27 cellular contexts compared by ENCODE assay signal in genomic region chr10:26714816-26715487, GRCh38. TPM values are rescaled to one million over a fixed set of nuclear protein-coding genes. Genes with fewer than 3 reads are reported as not detected.
A peak's percentile ranks its signal among the peaks of the same experiment; 100 is the strongest.
DNase-seq lines count a peak whose midpoint lies in the region; ATAC-seq and TF ChIP-seq lines count a peak whose summit lies in the region.
"Had no signal": no experiment of that assay in that cellular context is flagged by ENCODE, and none has a peak within 500 bp of the region (broad histone marks: within the 10 kb centered on the region; RNA-seq: fewer than 3 reads in every experiment).

No MANE protein-coding gene starts in this region.

- no peak overlapping the region for H3K4me3 Mint-ChIP-seq in activated CD8-positive, alpha-beta memory T cell treated with anti-CD3 and anti-CD28 coated beads, Interleukin-2, amount 10 ng/mL, durations not matched to agents 7 days and 5 days
- no peak overlapping the region for H3K4me3 Mint-ChIP-seq in stimulated activated effector memory CD8-positive, alpha-beta T cell treated with anti-CD3 and anti-CD28 coated beads, Interleukin-12 subunit alpha, Interleukin-12 subunit beta, amount 100 ng/mL, for 72 hours
- H3K4me3 Mint-ChIP-seq: activated naive CD4-positive, alpha-beta T cell treated with anti-CD3 and anti-CD28 coated beads for 36 hours; activated T-cell treated with anti-CD3 and anti-CD28 coated beads, Interleukin-2, amount 50 U/mL, for 4 hours had no signal

- no peaks in the 10 kb centered on the region for H3K27me3 Mint-ChIP-seq in activated CD8-positive, alpha-beta memory T cell treated with anti-CD3 and anti-CD28 coated beads, Interleukin-2, amount 10 ng/mL, durations not matched to agents 7 days and 5 days
- H3K27me3 Mint-ChIP-seq: progenitor cell of endocrine pancreas had no signal

- peak overlapping the region in 3 of 4 donors; percentile 45 to 86 (median 68) for H3K27ac ChIP-seq in Peyer's patch
- peak overlapping the region; percentile 85 for H3K27ac ChIP-seq in hepatocyte
- H3K27ac ChIP-seq: BLaER1, uterus had no signal

- no peak for TF ChIP-seq CTCF in Peyer's patch (IDR thresholded peaks at IDR 0.05)
- TF ChIP-seq CTCF in hepatocyte (IDR thresholded peaks at IDR 0.05; ENCODE audit: poor library complexity), result no peak

- H3K27me3 ChIP-seq in Peyer's patch, result no peaks in the 10 kb centered on the region
- H3K27me3 ChIP-seq in hepatocyte, result no peaks in the 10 kb centered on the region
- H3K27me3 ChIP-seq: BLaER1, dorsolateral prefrontal cortex, uterus had no signal

- no peaks in the 10 kb centered on the region for H3K9me3 Mint-ChIP-seq in activated CD8-positive, alpha-beta memory T cell treated with anti-CD3 and anti-CD28 coated beads, Interleukin-2, amount 10 ng/mL, durations not matched to agents 7 days and 5 days (ENCODE audit: low read depth)
- H3K9me3 Mint-ChIP-seq in stimulated activated effector memory CD8-positive, alpha-beta T cell treated with anti-CD3 and anti-CD28 coated beads, Interleukin-12 subunit alpha, Interleukin-12 subunit beta, amount 100 ng/mL, for 72 hours, result no peaks in the 10 kb centered on the region
- H3K9me3 Mint-ChIP-seq: activated naive CD4-positive, alpha-beta T cell treated with anti-CD3 and anti-CD28 coated beads for 36 hours; activated T-cell treated with anti-CD3 and anti-CD28 coated beads, Interleukin-2, amount 50 U/mL, for 4 hours had no signal

- no peak for DNase-seq in activated CD8-positive, alpha-beta memory T cell treated with anti-CD3 and anti-CD28 coated beads, Interleukin-2, amount 10 ng/mL, durations not matched to agents 7 days and 5 days
- no peak for DNase-seq in activated CD8-positive, alpha-beta memory T cell treated with anti-CD3 and anti-CD28 coated beads, Interleukin-2, amount 50 U/mL, for 4 hours
- DNase-seq in Peyer's patch, result peak in 2 of 3 donors; percentile 66 to 86
- peak; percentile 70 for DNase-seq in hepatocyte (ENCODE audit: low spot score)
- DNase-seq in stimulated activated effector memory CD8-positive, alpha-beta T cell treated with anti-CD3 and anti-CD28 coated beads, Interleukin-12 subunit alpha, Interleukin-12 subunit beta, amount 100 ng/mL, for 72 hours (ENCODE audit: low spot score in 2 of 2), result peak in 1 of 2 donors; percentile 7
- no peak for DNase-seq in NOMO-1 (lab: John Stamatoyannopoulos, UW; ENCODE audit: unreplicated experiment in 2 of 2)
- DNase-seq in NCI-H1694 (lab: John Stamatoyannopoulos, UW), result no peak
- DNase-seq: activated CD8-positive, alpha-beta memory T cell treated with anti-CD3 and anti-CD28 coated beads for 24 hours; activated naive CD4-positive, alpha-beta T cell treated with anti-CD3 and anti-CD28 coated beads for 36 hours; activated T-cell treated with anti-CD3 and anti-CD28 coated beads, Interleukin-2, amount 50 U/mL, for 4 hours; anterior cingulate cortex; glutamatergic neuron; kidney; NCI-H1105 treated with DMSO at 0.1 percent for 48 hours; NCI-H2081 treated with DMSO at 0.1 percent for 48 hours; NCI-H446; NCI-H82; PC-3; SHP77 treated with DMSO at 0.1 percent for 48 hours; SW 1271; uterus had no signal

- no peak overlapping the region for H2AFZ ChIP-seq in hepatocyte

- peak overlapping the region; percentile 52 for H3K4me2 ChIP-seq in hepatocyte
- H3K4me2 ChIP-seq: BLaER1 had no signal

- ATAC-seq in activated CD8-positive, alpha-beta memory T cell treated with anti-CD3 and anti-CD28 coated beads, Interleukin-2, amount 10 ng/mL, durations not matched to agents 7 days and 5 days, result no peak
- ATAC-seq in stimulated activated effector memory CD8-positive, alpha-beta T cell treated with anti-CD3 and anti-CD28 coated beads, Interleukin-12 subunit alpha, Interleukin-12 subunit beta, amount 100 ng/mL, for 72 hours, result no peak
- ATAC-seq in GM21717 (IDR thresholded peaks at IDR 0.05; ENCODE audit: unreplicated experiment), result no peak
- ATAC-seq: activated CD4-positive, CD25-positive, alpha-beta regulatory T cell treated with anti-CD3 and anti-CD28 coated beads, Interleukin-2, amount 50 U/mL, for 24 hours; activated T-cell treated with anti-CD3 and anti-CD28 coated beads, Interleukin-2, amount 50 U/mL, for 4 hours; HCT116; PC-3 had no signal

- no peaks in the 10 kb centered on the region for H3K79me2 ChIP-seq in hepatocyte

- TF ChIP-seq POLR2A in Peyer's patch (IDR thresholded peaks at IDR 0.05), result no peak

- CTCF ChIA-PET in activated CD8-positive, alpha-beta memory T cell treated with anti-CD3 and anti-CD28 coated beads, Interleukin-2, amount 10 ng/mL, durations not matched to agents 7 days and 5 days (lab: Charles Lee), result interaction anchor here (0.9 to 4.6 kb wide), 2 partner anchors 11 to 141 kb away, joined by 4 to 21 read pairs; no protein-coding TSS in a partner anchor

- H4K20me1 ChIP-seq in hepatocyte (ENCODE audit: insufficient read depth, poor library complexity, severe bottlenecking), result no peaks in the 10 kb centered on the region

- H3K36me3 Mint-ChIP-seq in activated CD8-positive, alpha-beta memory T cell treated with anti-CD3 and anti-CD28 coated beads, Interleukin-2, amount 10 ng/mL, durations not matched to agents 7 days and 5 days, result peaks cover 54% of the 10 kb centered on the region
- peaks cover 94% of the 10 kb centered on the region for H3K36me3 Mint-ChIP-seq in stimulated activated effector memory CD8-positive, alpha-beta T cell treated with anti-CD3 and anti-CD28 coated beads, Interleukin-12 subunit alpha, Interleukin-12 subunit beta, amount 100 ng/mL, for 72 hours

- H3K36me3 ChIP-seq in Peyer's patch (peaks cover 0 to 20% (median 0%) of the 10 kb centered on the region in 3 donors), hepatocyte (replicated peaks; ENCODE audit: insufficient read depth, low read depth) (no peaks in the 10 kb centered on the region)
- H3K36me3 ChIP-seq: uterus had no signal

- H3K9me3 ChIP-seq in Peyer's patch (no peaks in the 10 kb centered on the region), hepatocyte (ENCODE audit: low read depth) (no peaks in the 10 kb centered on the region)
- H3K9me3 ChIP-seq: BLaER1, uterus had no signal

- H3K27ac Mint-ChIP-seq in activated CD8-positive, alpha-beta memory T cell treated with anti-CD3 and anti-CD28 coated beads, Interleukin-2, amount 10 ng/mL, durations not matched to agents 7 days and 5 days, result peak overlapping the region; percentile 52
- peak overlapping the region; percentile 52 for H3K27ac Mint-ChIP-seq in stimulated activated effector memory CD8-positive, alpha-beta T cell treated with anti-CD3 and anti-CD28 coated beads, Interleukin-12 subunit alpha, Interleukin-12 subunit beta, amount 100 ng/mL, for 72 hours
- H3K27ac Mint-ChIP-seq: activated naive CD4-positive, alpha-beta T cell treated with anti-CD3 and anti-CD28 coated beads for 36 hours; progenitor cell of endocrine pancreas had no signal

- peaks cover 9% of the 10 kb centered on the region for H3K4me1 Mint-ChIP-seq in activated CD8-positive, alpha-beta memory T cell treated with anti-CD3 and anti-CD28 coated beads, Interleukin-2, amount 10 ng/mL, durations not matched to agents 7 days and 5 days
- no peaks in the 10 kb centered on the region for H3K4me1 Mint-ChIP-seq in stimulated activated effector memory CD8-positive, alpha-beta T cell treated with anti-CD3 and anti-CD28 coated beads, Interleukin-12 subunit alpha, Interleukin-12 subunit beta, amount 100 ng/mL, for 72 hours

- H3K4me1 ChIP-seq in Peyer's patch (peaks cover 0 to 22% (median 5%) of the 10 kb centered on the region in 4 donors), hepatocyte (ENCODE audit: insufficient read depth) (peaks cover 10% of the 10 kb centered on the region)
- H3K4me1 ChIP-seq: BLaER1, uterus had no signal

- WGBS in hepatocyte (ENCODE audit: low lambda C conversion rate, missing lambda C conversion rate), result 83% methylated on average over 2 of the region's 2 CpGs

- no peaks in the 10 kb centered on the region for H3K9me2 ChIP-seq in hepatocyte (replicated peaks; ENCODE audit: insufficient read depth)

- H3K4me3 ChIP-seq in Peyer's patch, result no peak overlapping the region
- H3K4me3 ChIP-seq in hepatocyte, result no peak overlapping the region
- H3K4me3 ChIP-seq: BLaER1, dorsolateral prefrontal cortex, uterus had no signal

RNA-seq across cellular contexts. Expression of gene PDSS1, which starts 17.5 kb away (rescaled TPM):
- total RNA-seq in activated CD8-positive, alpha-beta memory T cell treated with anti-CD3 and anti-CD28 coated beads, Interleukin-2, amount 10 ng/mL, durations not matched to agents 7 days and 5 days, result 10 to 100 TPM; 19.3 to 24.1 TPM
- total RNA-seq in Peyer's patch (10 to 100 TPM; 26.2 to 41.0 (median 32.3) TPM), hepatocyte (7.6 and 13.5 TPM in 2 replicates)
- 6.1 and 9.7 TPM in 2 replicates for polyA plus RNA-seq in hepatocyte

Comparison
In these comparisons a context has a peak if more than half of its experiments do, and no peak if none do; other contexts are left out.
1. DNase-seq: peak in Peyer's patch (2 of 3) and hepatocyte (single experiment); none in activated CD8-positive, alpha-beta memory T cell treated with anti-CD3 and anti-CD28 coated beads, Interleukin-2, amount 10 ng/mL, durations not matched to agents 7 days and 5 days (single experiment), activated CD8-positive, alpha-beta memory T cell treated with anti-CD3 and anti-CD28 coated beads, Interleukin-2, amount 50 U/mL, for 4 hours (single experiment), NOMO-1 (0 of 2) and NCI-H1694 (single experiment).